Comparison of ENCODE assay signal across 8 cellular contexts in genomic region chr12:56158029-56158925, GRCh38.
DNase-seq lines count a peak whose midpoint lies in the region; ATAC-seq and TF ChIP-seq lines count a peak whose summit lies in the region.

Gene MYL6, plus strand, starts transcription at chr12:56158359. Its CDS starts 43 bp downstream, at chr12:56158402.

- no peak for TF ChIP-seq CTCF in astrocyte of the cerebellum (IDR thresholded peaks at IDR 0.05; ENCODE audit: low read depth, low read length, missing control alignments)

- peak; percentile 98 for DNase-seq in NCI-H2029 (lab: John Stamatoyannopoulos, UW)
- peak; percentile 90 for DNase-seq in T-helper 22 cell (ENCODE audit: low read depth)
- DNase-seq in astrocyte of the cerebellum (ENCODE audit: low read depth) = peak; percentile 97
- DNase-seq in hippocampal formation (lab: John Stamatoyannopoulos, UW) = peak; percentile 92 to 99
- DNase-seq in retina = peak; percentile 87

- peak; percentile 99 for TF ChIP-seq POLR2A in GM18505 (IDR thresholded peaks at IDR 0.05; ENCODE audit: borderline replicate concordance, extremely low read depth, insufficient read depth, insufficient read length)

- ATAC-seq in GM18505 (IDR thresholded peaks at IDR 0.05; ENCODE audit: unreplicated experiment) = peak; percentile 72
- ATAC-seq in HG02981 (IDR thresholded peaks at IDR 0.05; ENCODE audit: unreplicated experiment) = peak; percentile 82
- ATAC-seq in GM21528 (IDR thresholded peaks at IDR 0.05; ENCODE audit: low FRiP score, unreplicated experiment) = no peak

- in situ Hi-C loops in astrocyte of the cerebellum (cut with HindIII; ENCODE audit: low sequenced_read_pairs) = no loop called here

- H3K4me3 ChIP-seq in astrocyte of the cerebellum (ENCODE audit: low read depth, low read length) = peak within 1 kb of the TSS; percentile 90
